Comparison of ENCODE assay signal across 8 cellular contexts in genomic region chr11:16785520-16786128, GRCh38. TPM values are rescaled to one million over a fixed set of nuclear protein-coding genes. Genes with fewer than 3 reads are reported as not detected.
DNase-seq lines count a peak whose midpoint lies in the region; ATAC-seq, FAIRE-seq and TF ChIP-seq lines count a peak whose summit lies in the region.

No MANE protein-coding gene starts in this region.

- H3K4me3 ChIP-seq in endothelial cell of umbilical vein (replicated peaks in 1 of 3; ENCODE audit: insufficient read depth in 1 of 3, low read depth in 1 of 3, low read length in 3 of 3): no peak overlapping the region

- TF ChIP-seq CTCF in CD14-positive monocyte (IDR thresholded peaks at IDR 0.05) (peak; percentile 86), endothelial cell of umbilical vein (IDR thresholded peaks at IDR 0.05; ENCODE audit: extremely low read depth in 1 of 2, insufficient read depth in 1 of 2, low read depth in 1 of 2, low read length in 2 of 2) (peak; percentile 90 to 95)

- ATAC-seq in GM19043 (IDR thresholded peaks at IDR 0.05; ENCODE audit: low read depth, unreplicated experiment): peak; percentile 76
- peak; percentile 69 for ATAC-seq in HG03196 (IDR thresholded peaks at IDR 0.05; ENCODE audit: unreplicated experiment)

- intact Hi-C loops in CD14-positive monocyte (cut with micrococcal nuclease): loop anchor here (5.0 to 10.0 kb wide), 3 partner anchors 89 to 277 kb away; no protein-coding TSS in a partner anchor
- intact Hi-C loops in endothelial cell of umbilical vein (cut with micrococcal nuclease): loop anchor here (1.0 to 10.0 kb wide), 5 partner anchors 25 to 599 kb away; partner anchors contain the start of gene KCNJ11

- H4K20me1 ChIP-seq in endothelial cell of umbilical vein (replicated peaks; ENCODE audit: control insufficient read depth, extremely low read depth, insufficient read depth, low read length): no peaks in the 10 kb centered on the region

- H2AFZ ChIP-seq in endothelial cell of umbilical vein (ENCODE audit: low read depth, low read length): no peak overlapping the region

- dilution Hi-C loops in endothelial cell of umbilical vein (cut with MboI; ENCODE audit: extremely low pct_ligation_motif_present, low sequenced_read_pairs): no loop called here

- H3K27ac ChIP-seq in endothelial cell of umbilical vein (ENCODE audit: insufficient read depth, low read depth, low read length): no peak overlapping the region

- H3K27ac Mint-ChIP-seq in CD14-positive monocyte: peak overlapping the region in 2 of 7 donors; percentile 47 to 80

- H3K4me2 ChIP-seq in endothelial cell of umbilical vein (ENCODE audit: insufficient read depth, low read length): no peak overlapping the region

- no peaks in the 10 kb centered on the region for H3K9me1 ChIP-seq in endothelial cell of umbilical vein (replicated peaks; ENCODE audit: control insufficient read depth, extremely low read depth, insufficient read depth, low read length)

- H3K36me3 ChIP-seq in endothelial cell of umbilical vein (ENCODE audit: control insufficient read depth in 2 of 2, extremely low read depth in 1 of 2, insufficient read depth in 2 of 2, low read length in 2 of 2): no peaks in the 10 kb centered on the region

- FAIRE-seq in endothelial cell of umbilical vein (lab: Jason Lieb, UNC): peak; percentile 95

- H3K27me3 ChIP-seq in endothelial cell of umbilical vein (ENCODE audit: control insufficient read depth in 2 of 2, insufficient read depth in 2 of 2, low read length in 2 of 2): no peaks in the 10 kb centered on the region

- H3K9ac ChIP-seq in endothelial cell of umbilical vein (replicated peaks; ENCODE audit: extremely low read depth, insufficient read depth, low read length): no peak overlapping the region

- CTCF ChIA-PET in endothelial cell of umbilical vein (lab: Charles Lee): interaction anchor here (0.5 to 6.2 kb wide), 42 partner anchors 9 to 743 kb away, joined by 3 to 159 read pairs (median 4); partner anchors contain the start of gene RPS13

- H3K4me1 ChIP-seq in endothelial cell of umbilical vein (ENCODE audit: control insufficient read depth, extremely low read depth, insufficient read depth, low read length): peaks cover 49% of the 10 kb centered on the region

- TF ChIP-seq POLR2A in endothelial cell of umbilical vein (IDR thresholded peaks at IDR 0.05; ENCODE audit: low read depth, low read length): no peak

- peaks cover 25% of the 10 kb centered on the region for H3K4me1 Mint-ChIP-seq in CD14-positive monocyte

- BruUV-seq in endothelial cell of umbilical vein (replicated peaks; lab: Mats Ljungman, UMichigan): no TSS peak

- H3K79me2 ChIP-seq in endothelial cell of umbilical vein (ENCODE audit: control insufficient read depth, insufficient read depth, low read length): no peaks in the 10 kb centered on the region

- no peaks in the 10 kb centered on the region for H3K9me3 ChIP-seq in endothelial cell of umbilical vein (replicated peaks; ENCODE audit: control insufficient read depth, insufficient read depth, low read length)

- POLR2A ChIA-PET in endothelial cell of umbilical vein (lab: Charles Lee): no interaction called here

- DNase-seq in CD14-positive monocyte (ENCODE audit: low spot score) (peak; percentile 67), NCI-H446 (lab: John Stamatoyannopoulos, UW) (peak; percentile 63 to 74), endothelial cell of umbilical vein (ENCODE audit: low read depth, low spot score) (peak; percentile 73), midbrain (lab: John Stamatoyannopoulos, UW) (peak; percentile 71)
- peak; percentile 62 to 73 for DNase-seq in activated CD4-positive, alpha-beta T cell treated with anti-CD3 and anti-CD28 coated beads, Interleukin-2, amount 50 U/mL, for 48 hours
- DNase-seq in stimulated activated CD8-positive, alpha-beta memory T cell treated with anti-CD3 and anti-CD28 coated beads, Interleukin-7, amount 100 ng/mL, for 4 hours (ENCODE audit: low read depth in 2 of 2): peak; percentile 13 to 21

- peaks cover 0 to 2% of the 10 kb centered on the region in 2 donors for H3K36me3 Mint-ChIP-seq in CD14-positive monocyte

- peaks cover 0 to under 1% (median 0%) of the 10 kb centered on the region in 7 donors for H3K9me3 Mint-ChIP-seq in CD14-positive monocyte

- H3K27me3 Mint-ChIP-seq in CD14-positive monocyte (ENCODE audit: low read depth in 3 of 3): no peaks in the 10 kb centered on the region

- H3K4me3 Mint-ChIP-seq in CD14-positive monocyte: no peak overlapping the region

TF ChIP-seq in endothelial cell of umbilical vein, 7 proteins besides CTCF, POLR2A, EP300 and RAD21:
- TF ChIP-seq JUN (IDR thresholded peaks at IDR 0.05; ENCODE audit: borderline replicate concordance, insufficient read depth, insufficient read length, low read depth) (no peak), MAX (IDR thresholded peaks at IDR 0.05; ENCODE audit: insufficient read depth, insufficient read length) (no peak), POLR2AphosphoS5 (IDR thresholded peaks at IDR 0.05; ENCODE audit: insufficient read depth, low read depth, low read length) (no peak), MYC (IDR thresholded peaks at IDR 0.05; ENCODE audit: low read depth, low read length) (no peak), FOS (IDR thresholded peaks at IDR 0.05; ENCODE audit: borderline replicate concordance, insufficient read depth, low read length) (no peak), GATA2 (IDR thresholded peaks at IDR 0.05; ENCODE audit: insufficient read depth, insufficient read length, low read depth, low read length) (no peak), EZH2 (IDR thresholded peaks at IDR 0.05; ENCODE audit: borderline replicate concordance, low read depth, low read length, severe bottlenecking) (no peak)

RNA-seq across cellular contexts. Expression of gene C11orf58, which starts 47.2 kb away (rescaled TPM):
- polyA plus RNA-seq in CD14-positive monocyte (100 to 1,000 TPM in 1 of 2 donors, 10 to 100 TPM in 1; 94.5 to 102 TPM), endothelial cell of umbilical vein (41.8 and 88.4 TPM in 2 replicates)
- total RNA-seq in endothelial cell of umbilical vein: 131 and 150 TPM in 2 replicates
- polyA plus RNA-seq in endothelial cell of umbilical vein (2011; cell fraction: cytosol; rRNA removed): 149 and 163 TPM in 2 replicates
- polyA plus RNA-seq in endothelial cell of umbilical vein (2011; cell fraction: nucleus; rRNA removed): 79.6 and 94.2 TPM in 2 replicates
- 185 and 199 TPM in 2 replicates for polyA plus RNA-seq in endothelial cell of umbilical vein (2012)
- polyA minus RNA-seq in endothelial cell of umbilical vein: 86.3 and 98.1 TPM in 2 replicates
- 143 TPM for polyA minus RNA-seq in endothelial cell of umbilical vein (2011; cell fraction: cytosol; rRNA and poly(A)+ RNA removed)
- polyA minus RNA-seq in endothelial cell of umbilical vein (2011; cell fraction: nucleus; rRNA and poly(A)+ RNA removed): 64.9 and 68.3 TPM in 2 replicates

Comparison
In these comparisons a context has a peak if more than half of its experiments do, and no peak if none do; other contexts are left out.
1. DNase-seq: peak in every context shown above with its lines; median percentile 73 in endothelial cell of umbilical vein; 71 in midbrain; 68 in NCI-H446; 68 in activated CD4-positive, alpha-beta T cell treated with anti-CD3 and anti-CD28 coated beads, Interleukin-2, amount 50 U/mL, for 48 hours; 67 in CD14-positive monocyte; 17 in stimulated activated CD8-positive, alpha-beta memory T cell treated with anti-CD3 and anti-CD28 coated beads, Interleukin-7, amount 100 ng/mL, for 4 hours.